ENCODE assay signal across 10 cellular contexts in genomic region chr2:54556659-54557121, GRCh38.
A peak's percentile ranks its signal among the peaks of the same experiment; 100 is the strongest.
DNase-seq lines count a peak whose midpoint lies in the region; ATAC-seq, FAIRE-seq and TF ChIP-seq lines count a peak whose summit lies in the region.
"Had no signal": no experiment of that assay in that cellular context is flagged by ENCODE, and none has a peak within 500 bp of the region (broad histone marks: within the 10 kb centered on the region; RNA-seq: fewer than 3 reads in every experiment).

No MANE protein-coding gene starts in this region.

- H3K27me3 ChIP-seq in left ventricle myocardium inferior (ENCODE audit: low read depth) (no peaks in the 10 kb centered on the region), GM12878 (replicated peaks in 1 of 2; ENCODE audit: control insufficient read depth in 2 of 2, insufficient read depth in 2 of 2, low read length in 1 of 2) (no peaks in the 10 kb centered on the region), lung (ENCODE audit: control insufficient read depth, insufficient read depth) (no peaks in the 10 kb centered on the region)

- POLR2A ChIA-PET in GM12878 (lab: Charles Lee): interaction anchor here (5.6 to 14.4 kb wide), 2 partner anchors 18 to 33 kb away, joined by 43 to 504 read pairs; no protein-coding TSS in a partner anchor

- CTCF ChIA-PET in GM12878 (lab: Yijun Ruan, JAX): interaction anchor here (1.1 to 2.2 kb wide), 3 partner anchors 9 to 96 kb away, joined by 3 to 10 read pairs (median 3); no protein-coding TSS in a partner anchor

- in situ Hi-C loops in GM12878 (cut with MboI): no loop called here

- no peak for FAIRE-seq in GM12878 (lab: Jason Lieb, UNC)
- FAIRE-seq: colon had no signal

- no peak for TF ChIP-seq EP300 in GM12878 (IDR thresholded peaks at IDR 0.05; ENCODE audit: borderline replicate concordance in 1 of 2, control insufficient read depth in 1 of 2, low read depth in 2 of 2, low read length in 2 of 2)

- peaks cover 40% of the 10 kb centered on the region for H3K79me2 ChIP-seq in GM12878 (ENCODE audit: control insufficient read depth, insufficient read depth, low read length)

- SMC1A ChIA-PET in GM12878 (lab: Charles Lee; ENCODE audit: uncharacterized antibody, unreplicated experiment): interaction anchor here (1.0 to 21.8 kb wide), 8 partner anchors 10 to 77 kb away, joined by 3 to 569 read pairs (median 19); no protein-coding TSS in a partner anchor

- H3K9ac ChIP-seq in GM12878 (ENCODE audit: control insufficient read depth, insufficient read depth, low read length): no peak overlapping the region

- RAD21 ChIA-PET in GM12878 (lab: Charles Lee; ENCODE audit: unreplicated experiment): interaction anchor here (1.2 to 10.8 kb wide), 6 partner anchors 9 to 148 kb away, joined by 3 to 195 read pairs (median 96); no protein-coding TSS in a partner anchor

- H3K4me3 ChIP-seq in left ventricle myocardium inferior (no peak overlapping the region), GM12878 (no peak overlapping the region), lung (no peak overlapping the region)

- no peak for TF ChIP-seq RAD21 in GM12878 (IDR thresholded peaks at IDR 0.05; ENCODE audit: insufficient read depth, low read depth, low read length)

- ATAC-seq in Right ventricle myocardium superior (ENCODE audit: poor library complexity): no peak
- no peak for ATAC-seq in GM12878
- ATAC-seq in lung (ENCODE audit: insufficient read depth, low FRiP score): no peak
- no peak for ATAC-seq in HG02678 (IDR thresholded peaks at IDR 0.05; ENCODE audit: unreplicated experiment)
- no peak for ATAC-seq in GM21423 (IDR thresholded peaks at IDR 0.05; ENCODE audit: unreplicated experiment)

- H3K27ac ChIP-seq in left ventricle myocardium inferior (replicated peaks) (peak overlapping the region; percentile 89), GM12878 (ENCODE audit: control insufficient read depth, insufficient read depth) (no peak overlapping the region), lung (ENCODE audit: low read depth in 1 of 2, low read length in 1 of 2) (peak overlapping the region; percentile 47 to 75)

- peaks cover 4% of the 10 kb centered on the region for H3K36me3 ChIP-seq in left ventricle myocardium inferior
- no peaks in the 10 kb centered on the region for H3K36me3 ChIP-seq in GM12878 (ENCODE audit: control insufficient read depth in 2 of 2, insufficient read depth in 2 of 2, low read length in 1 of 2)
- no peaks in the 10 kb centered on the region for H3K36me3 ChIP-seq in lung (ENCODE audit: control insufficient read depth in 2 of 2, insufficient read depth in 2 of 2, low read length in 2 of 2)

- 100% methylated on average over 1 of the region's 1 CpG for WGBS in GM12878 (ENCODE audit: insufficient coverage, insufficient replicate concordance, low lambda C conversion rate, missing lambda C conversion rate)
- WGBS in lung, 2 donors: 86 to 96% methylated on average over 1 of the region's 1 CpG

- DNase-seq in left ventricle myocardium inferior (no peak), Right ventricle myocardium superior (no peak), GM12878 (ENCODE audit: low read depth, low spot score) (no peak), lung (ENCODE audit: low spot score) (no peak), hypothalamus (lab: John Stamatoyannopoulos, UW) (no peak)
- no peak for DNase-seq in activated CD8-positive, alpha-beta memory T cell treated with anti-CD3 and anti-CD28 coated beads, Interleukin-2, amount 50 U/mL, for 4 hours
- DNase-seq: DND-41 had no signal

- H3K9me3 ChIP-seq in left ventricle myocardium inferior (replicated peaks): no peaks in the 10 kb centered on the region
- H3K9me3 ChIP-seq in GM12878 (replicated peaks; ENCODE audit: control insufficient read depth, insufficient read depth, low read length): no peaks in the 10 kb centered on the region
- H3K9me3 ChIP-seq in lung (ENCODE audit: control insufficient read depth in 2 of 2, insufficient read depth in 1 of 2, low read length in 1 of 2): no peaks in the 10 kb centered on the region

- TF ChIP-seq CTCF in left ventricle myocardium inferior (IDR thresholded peaks at IDR 0.05; ENCODE audit: borderline replicate concordance) (no peak), GM12878 (IDR thresholded peaks at IDR 0.05 in 2 of 3, conservative IDR thresholded peaks at IDR 0.05 in 1 of 3; ENCODE audit: control insufficient read depth in 2 of 3, extremely low read depth in 1 of 3, insufficient read depth in 1 of 3, low read depth in 3 of 3, low read length in 3 of 3) (no peak), lung (IDR thresholded peaks at IDR 0.05; ENCODE audit: control extremely low read depth, extremely low read depth) (no peak)

- intact Hi-C loops in left ventricle myocardium inferior (cut with micrococcal nuclease): no loop called here
- intact Hi-C loops in Right ventricle myocardium superior (cut with DNase I): loop anchor here (10.0 kb wide), 1 partner anchor 58 kb away; no protein-coding TSS in a partner anchor
- intact Hi-C loops in GM12878 (cut with micrococcal nuclease; ENCODE audit: unreplicated experiment): no loop called here

- no peaks in the 10 kb centered on the region for H4K20me1 ChIP-seq in GM12878 (ENCODE audit: control insufficient read depth, insufficient read depth)

- BruUV-seq in GM12878 (replicated peaks; lab: Mats Ljungman, UMichigan): no TSS peak

- TF ChIP-seq POLR2A in GM12878 (IDR thresholded peaks at IDR 0.05; ENCODE audit: low read depth, low read length): no peak

- peak overlapping the region; percentile 91; the same call in 1 of the 2 replicates for H3K4me2 ChIP-seq in GM12878 (ENCODE audit: control insufficient read depth, insufficient read depth)

- H2AFZ ChIP-seq in GM12878 (ENCODE audit: control insufficient read depth, low read depth, low read length): no peak overlapping the region

- H3K4me1 ChIP-seq in left ventricle myocardium inferior (peaks cover 100% of the 10 kb centered on the region), GM12878 (ENCODE audit: control insufficient read depth, insufficient read depth, low read length) (peaks cover 15% of the 10 kb centered on the region), lung (ENCODE audit: control insufficient read depth in 2 of 2, insufficient read depth in 2 of 2, low read length in 2 of 2) (peaks cover 20 to 55% of the 10 kb centered on the region in 2 donors)

TF ChIP-seq in GM12878, 131 proteins besides CTCF, POLR2A, EP300 and RAD21 (continues in another document):
- TF ChIP-seq CREB1 (IDR thresholded peaks at IDR 0.05; ENCODE audit: low read depth): no peak
- no peak for TF ChIP-seq POU2F2 (IDR thresholded peaks at IDR 0.05; ENCODE audit: borderline replicate concordance, low read depth, low read length)
- TF ChIP-seq E2F8 (IDR thresholded peaks at IDR 0.05; ENCODE audit: low read depth, partially characterized antibody): no peak
- 0 out of 2 replicates have a peak, but pooled peaks have one; percentile 8 for TF ChIP-seq NR2C1 (IDR thresholded peaks at IDR 0.05)
- TF ChIP-seq ASH2L (IDR thresholded peaks at IDR 0.05; ENCODE audit: borderline replicate concordance, low read depth): no peak
- no peak for TF ChIP-seq SRF (IDR thresholded peaks at IDR 0.05; ENCODE audit: low read depth in 2 of 2, low read length in 2 of 2)
- TF ChIP-seq NFYA (IDR thresholded peaks at IDR 0.05; ENCODE audit: borderline replicate concordance, low read depth, low read length): no peak
- peak; percentile 68 for TF ChIP-seq NR2F1 (conservative IDR thresholded peaks at IDR 0.05)
- no peak for TF ChIP-seq BRCA1 (IDR thresholded peaks at IDR 0.05; ENCODE audit: low read depth, low read length)
- TF ChIP-seq ZBED1 (IDR thresholded peaks at IDR 0.05; ENCODE audit: borderline replicate concordance): no peak
- TF ChIP-seq ZBTB4 (CRISPR knock-in tag; IDR thresholded peaks at IDR 0.05): no peak
- TF ChIP-seq MTA2 (IDR thresholded peaks at IDR 0.05; ENCODE audit: low read depth): 0 out of 2 replicates have a peak, but pooled peaks have one; percentile 14
